In the genomic region with DNA sequence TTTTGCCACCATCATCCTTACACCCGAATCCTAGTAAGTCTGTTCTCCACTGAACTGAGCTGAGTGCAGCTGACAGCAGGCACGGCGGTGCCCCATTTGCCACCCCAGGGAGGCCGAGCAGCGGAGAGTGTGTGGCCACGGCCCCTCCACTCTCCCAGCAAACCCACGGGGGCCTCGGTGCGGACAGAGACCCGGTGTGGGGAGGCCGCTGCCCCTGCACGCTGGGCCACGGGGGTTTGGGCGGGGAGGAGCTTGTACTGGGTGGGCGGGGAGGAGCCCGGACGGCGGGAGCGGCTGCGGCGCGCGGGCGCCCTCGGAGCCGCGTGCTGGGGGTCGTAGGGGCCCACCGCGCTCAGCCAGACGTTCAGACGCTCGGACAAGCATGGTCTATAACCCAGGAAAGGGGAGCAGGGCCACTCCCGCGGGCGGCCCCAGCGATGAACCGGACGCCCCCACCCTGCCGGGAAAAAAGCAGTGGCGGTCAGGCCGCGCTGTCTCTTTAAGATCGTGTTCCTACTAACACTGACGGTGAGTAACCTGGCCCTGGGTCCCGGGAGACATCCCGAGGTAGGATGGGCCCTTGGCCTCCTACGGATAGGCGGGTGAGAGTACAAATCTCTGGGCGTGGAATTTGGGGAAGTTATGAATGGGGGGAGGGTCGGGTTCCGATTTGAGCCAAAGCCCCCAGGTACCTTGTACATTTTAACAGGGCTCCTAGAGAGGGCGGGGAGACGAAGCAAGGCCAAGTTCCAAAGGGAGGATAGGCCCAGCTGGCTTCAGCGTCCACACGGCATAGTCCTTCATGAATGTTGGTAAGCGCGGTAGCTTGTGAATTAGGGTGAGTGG, we compare ENCODE assay signal across 8 cellular contexts. TPM values are rescaled to one million over a fixed set of nuclear protein-coding genes. Genes with fewer than 3 reads are reported as not detected.
DNase-seq lines count a peak whose midpoint lies in the region; ATAC-seq lines count a peak whose summit lies in the region.

A gene with protein sequence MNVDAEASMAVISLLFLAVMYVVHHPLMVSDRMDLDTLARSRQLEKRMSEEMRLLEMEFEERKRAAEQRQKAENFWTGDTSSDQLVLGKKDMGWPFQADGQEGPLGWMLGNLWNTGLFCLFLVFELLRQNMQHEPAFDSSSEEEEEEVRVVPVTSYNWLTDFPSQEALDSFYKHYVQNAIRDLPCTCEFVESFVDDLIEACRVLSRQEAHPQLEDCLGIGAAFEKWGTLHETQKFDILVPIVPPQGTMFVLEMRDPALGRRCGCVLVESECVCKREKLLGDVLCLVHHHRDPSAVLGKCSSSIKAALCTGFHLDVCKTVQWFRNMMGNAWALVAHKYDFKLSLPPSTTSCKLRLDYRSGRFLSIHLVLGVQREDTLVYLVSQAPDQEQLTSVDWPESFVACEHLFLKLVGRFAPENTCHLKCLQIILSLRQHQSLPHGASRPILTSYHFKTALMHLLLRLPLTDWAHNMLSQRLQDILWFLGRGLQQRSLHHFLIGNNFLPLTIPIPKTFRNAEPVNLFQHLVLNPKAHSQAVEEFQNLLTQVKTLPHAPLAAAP (plus strand): TSS at position 280 of the 846 bp plus-strand sequence. CDS start 523 bp downstream, at position 803.

- H3K4me1 ChIP-seq in rectal smooth muscle tissue (ENCODE audit: control insufficient read depth, insufficient read depth, low read length) = peaks cover 4% of the 10 kb centered on the region

- DNase-seq in EL (peak; percentile 21), Right ventricle myocardium superior (no peak), COR-L47 (lab: John Stamatoyannopoulos, UW) (no peak), GM19238 (ENCODE audit: insufficient read length, low spot score) (no peak)
- no peak for DNase-seq in Jurkat, Clone E6-1 (ENCODE audit: low read depth, low spot score)
- peak; percentile 79 for DNase-seq in activated CD8-positive, alpha-beta memory T cell treated with anti-CD3 and anti-CD28 coated beads, Interleukin-2, amount 50 U/mL, for 48 hours

- no peak within 1 kb of the TSS for H3K9ac ChIP-seq in rectal smooth muscle tissue (ENCODE audit: low read length)

- intact Hi-C loops in Right ventricle myocardium superior (cut with DNase I) = no loop called here

- ATAC-seq in Right ventricle myocardium superior (ENCODE audit: poor library complexity) (peak; percentile 42), GM21825 (IDR thresholded peaks at IDR 0.05; ENCODE audit: unreplicated experiment) (no peak)

- no peaks in the 10 kb centered on the region for H3K36me3 ChIP-seq in rectal smooth muscle tissue (ENCODE audit: control insufficient read depth, insufficient read depth, low read length)

- no peak within 1 kb of the TSS for H3K27ac ChIP-seq in rectal smooth muscle tissue (ENCODE audit: low read depth, low read length)

- H3K4me3 ChIP-seq in Jurkat, Clone E6-1 (ENCODE audit: low read length) = peak within 1 kb of the TSS; percentile 86
- H3K4me3 ChIP-seq in rectal smooth muscle tissue (ENCODE audit: low read length) = peak within 1 kb of the TSS; percentile 63

- H3K27me3 ChIP-seq in rectal smooth muscle tissue (ENCODE audit: control insufficient read depth, insufficient read depth, low read length) = peaks cover 19% of the 10 kb centered on the region

RNA-seq across cellular contexts. Expression of the gene that starts here (rescaled TPM):
- polyA plus RNA-seq in Jurkat, Clone E6-1 (2012; ENCODE audit: insufficient read depth, insufficient read length) = 24.6 TPM
- 1.0 TPM for total RNA-seq in Right ventricle myocardium superior

Comparison
In these comparisons a context has a peak if more than half of its experiments do, and no peak if none do; other contexts are left out.
1. DNase-seq: peak in EL (single experiment) and activated CD8-positive, alpha-beta memory T cell treated with anti-CD3 and anti-CD28 coated beads, Interleukin-2, amount 50 U/mL, for 48 hours (single experiment); none in Jurkat, Clone E6-1 (single experiment), Right ventricle myocardium superior (single experiment), COR-L47 (single experiment) and GM19238 (single experiment).